ENCODE assay signal across 11 cellular contexts in the genomic region with DNA sequence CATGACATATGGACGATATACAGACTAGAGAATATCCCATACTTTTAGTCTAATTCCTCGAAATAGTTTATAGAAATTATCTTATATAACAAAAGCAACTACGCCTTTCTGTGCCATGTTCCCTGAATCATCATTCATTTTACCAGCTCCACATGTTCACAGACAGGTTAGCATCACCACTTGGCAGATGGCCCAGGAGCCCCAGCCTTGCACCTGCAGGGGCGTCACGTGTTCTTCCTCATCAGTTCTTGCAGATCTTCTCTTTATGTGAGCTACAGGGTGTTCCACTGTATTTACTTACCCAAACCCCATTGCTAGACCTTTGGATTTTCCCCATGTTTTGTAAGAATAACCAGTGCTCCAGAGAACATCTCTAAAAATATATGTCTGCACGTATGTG. TPM values are rescaled to one million over a fixed set of nuclear protein-coding genes. Genes with fewer than 3 reads are reported as not detected.
DNase-seq lines count a peak whose midpoint lies in the region; ATAC-seq and TF ChIP-seq lines count a peak whose summit lies in the region.
"Had no signal": no experiment of that assay in that cellular context is flagged by ENCODE, and none has a peak within 500 bp of the region (broad histone marks: within the 10 kb centered on the region; RNA-seq: fewer than 3 reads in every experiment).

No MANE protein-coding gene starts in this region.

- H3K4me3 ChIP-seq in Peyer's patch (no peak overlapping the region), mucosa of descending colon (no peak overlapping the region), SJCRH30 (no peak overlapping the region), thyroid gland (replicated peaks in 1 of 3) (no peak overlapping the region)

- peak; percentile 37 for DNase-seq in Daoy (ENCODE audit: low read depth)
- peak; percentile 80 for DNase-seq in NCI-H1436 treated with DMSO at 0.1 percent for 48 hours (lab: John Stamatoyannopoulos, UW)
- DNase-seq in Peyer's patch = peak; percentile 28 to 86 (median 82)
- peak; percentile 76 to 85 (median 81) for DNase-seq in mucosa of descending colon
- DNase-seq in SJCRH30 = no peak
- DNase-seq in thyroid gland = no peak
- no peak for DNase-seq in 8988T
- DNase-seq: NCI-H226 had no signal

- TF ChIP-seq POLR2A in Peyer's patch (IDR thresholded peaks at IDR 0.05) = no peak
- TF ChIP-seq POLR2A in thyroid gland (IDR thresholded peaks at IDR 0.05) = no peak

- peaks cover 0 to 19% (median 2%) of the 10 kb centered on the region in 4 donors for H3K4me1 ChIP-seq in Peyer's patch
- no peaks in the 10 kb centered on the region for H3K4me1 ChIP-seq in mucosa of descending colon (ENCODE audit: low read depth)
- H3K4me1 ChIP-seq in SJCRH30 = peaks cover 30% of the 10 kb centered on the region
- peaks cover 0 to 6% of the 10 kb centered on the region in 2 donors for H3K4me1 ChIP-seq in thyroid gland

- peak; percentile 82 for ATAC-seq in mucosa of descending colon
- no peak for ATAC-seq in GM21737 (IDR thresholded peaks at IDR 0.05; ENCODE audit: unreplicated experiment)

- intact Hi-C loops in mucosa of descending colon (cut with DNase I, micrococcal nuclease) (no loop called here), thyroid gland (cut with DNase I) (no loop called here)

- WGBS in thyroid gland, 2 donors = 90 to 94% methylated on average over 6 of the region's 6 CpGs

- H3K27me3 ChIP-seq in Peyer's patch (no peaks in the 10 kb centered on the region), SJCRH30 (no peaks in the 10 kb centered on the region), thyroid gland (no peaks in the 10 kb centered on the region)
- H3K27me3 ChIP-seq: neutrophil had no signal

- no peaks in the 10 kb centered on the region for H3K9me3 ChIP-seq in Peyer's patch
- H3K9me3 ChIP-seq in mucosa of descending colon = no peaks in the 10 kb centered on the region
- H3K9me3 ChIP-seq in SJCRH30 (replicated peaks) = no peaks in the 10 kb centered on the region
- no peaks in the 10 kb centered on the region for H3K9me3 ChIP-seq in thyroid gland
- H3K9me3 ChIP-seq: neutrophil had no signal

- TF ChIP-seq CTCF in Peyer's patch (IDR thresholded peaks at IDR 0.05) (no peak), mucosa of descending colon (IDR thresholded peaks at IDR 0.05) (no peak), thyroid gland (IDR thresholded peaks at IDR 0.05) (no peak)

- H3K36me3 ChIP-seq in Peyer's patch (no peaks in the 10 kb centered on the region), mucosa of descending colon (ENCODE audit: low read depth) (no peaks in the 10 kb centered on the region), SJCRH30 (no peaks in the 10 kb centered on the region), thyroid gland (no peaks in the 10 kb centered on the region)
- H3K36me3 ChIP-seq: neutrophil had no signal

- H3K27ac ChIP-seq in Peyer's patch (no peak overlapping the region), SJCRH30 (no peak overlapping the region), thyroid gland (no peak overlapping the region)
- H3K27ac ChIP-seq: neutrophil had no signal

RNA-seq across cellular contexts. Expression of a gene that starts 12.6 kb away (rescaled TPM):
- total RNA-seq in Daoy (2014; rRNA removed; shearing (Covaris generic)) = not detected in 2 replicates
- 10 to 100 TPM in 3 of 4 donors, 1 to 10 TPM in 1; 9.1 to 35.4 (median 25.3) TPM for total RNA-seq in Peyer's patch
- total RNA-seq in mucosa of descending colon = 10 to 100 TPM in 2 of 3 donors, 1 to 10 TPM in 1; 8.1 to 17.4 (median 12.6) TPM
- 0.04 TPM in 1 of 2 replicates, not detected in the other for total RNA-seq in SJCRH30 (2014; rRNA removed; shearing (Covaris generic))
- not detected for total RNA-seq in thyroid gland
- total RNA-seq: T-helper 1 cell treated with Interleukin-12 subunit alpha and Interleukin-12 subunit beta and Interleukin-4 antibody, amounts not matched to agents 30 ng/mL and 1 ng/mL, for 36 hours had no signal

RNA-seq across cellular contexts. Expression of a gene that starts 38.2 kb away (rescaled TPM):
- total RNA-seq in Daoy (2014; rRNA removed; shearing (Covaris generic)) = 0.69 and 0.83 TPM in 2 replicates
- total RNA-seq in Peyer's patch = 10 to 100 TPM in 2 of 4 donors, 1 to 10 TPM in 2; 3.3 to 12.1 (median 9.9) TPM
- 1 to 10 TPM; 2.6 to 5.7 (median 2.8) TPM for total RNA-seq in mucosa of descending colon
- not detected in 2 replicates for total RNA-seq in SJCRH30 (2014; rRNA removed; shearing (Covaris generic))
- 1 to 10 TPM in 1 of 4 donors, not detected in 3; 1.4 TPM for total RNA-seq in thyroid gland

Comparison
In these comparisons a context has a peak if more than half of its experiments do, and no peak if none do; other contexts are left out.
1. DNase-seq: peak in Daoy (single experiment), NCI-H1436 treated with DMSO at 0.1 percent for 48 hours (single experiment), Peyer's patch (3 of 3) and mucosa of descending colon (3 of 3); none in SJCRH30 (0 of 2), thyroid gland (0 of 2) and 8988T (single experiment).